In the genomic region with DNA sequence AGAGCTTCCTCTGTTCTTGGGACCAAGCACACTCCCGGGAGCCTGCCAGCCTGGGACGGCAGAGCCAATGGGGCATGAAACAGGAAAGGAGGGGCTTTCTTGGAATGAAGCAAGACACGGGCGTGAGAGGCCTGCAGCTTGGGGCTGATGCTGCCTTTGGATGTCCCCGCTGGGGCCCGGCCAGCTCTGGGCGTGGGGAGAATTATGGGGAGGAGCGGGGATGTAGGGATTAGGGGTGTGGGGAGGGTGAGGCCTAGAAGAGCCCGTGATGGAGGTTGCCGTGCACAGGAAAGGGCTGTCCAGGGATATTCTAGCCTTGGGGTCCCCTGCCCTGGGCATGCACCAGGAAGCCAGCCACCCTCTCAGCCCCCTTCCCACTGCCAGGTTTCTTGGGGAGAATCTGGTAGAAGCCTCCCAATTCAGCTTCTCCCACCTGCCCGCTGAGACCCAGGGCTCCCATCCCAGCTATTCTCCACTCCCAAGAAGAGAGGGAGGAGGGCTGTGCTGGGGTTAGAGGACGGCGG, we compare ENCODE assay signal across 10 cellular contexts. TPM values are rescaled to one million over a fixed set of nuclear protein-coding genes. Genes with fewer than 3 reads are reported as not detected.
DNase-seq lines count a peak whose midpoint lies in the region; ATAC-seq and TF ChIP-seq lines count a peak whose summit lies in the region.
"Had no signal": no experiment of that assay in that cellular context is flagged by ENCODE, and none has a peak within 500 bp of the region (broad histone marks: within the 10 kb centered on the region; RNA-seq: fewer than 3 reads in every experiment).

No MANE protein-coding gene starts in this region.

- no peaks in the 10 kb centered on the region for H3K79me2 ChIP-seq in HCT116 (ENCODE audit: insufficient read depth, low read length)

- H2AFZ ChIP-seq in HCT116 (ENCODE audit: low read depth, low read length, poor library complexity, severe bottlenecking): peak overlapping the region; percentile 79

- H3K27ac ChIP-seq in HCT116 (ENCODE audit: low read depth, low read length) (no peak overlapping the region), RWPE1 (peak overlapping the region; percentile 56), suprapubic skin (no peak overlapping the region)
- H3K27ac ChIP-seq: C4-2B had no signal

- H3K4me3 ChIP-seq in HCT116 (replicated peaks in 1 of 2; ENCODE audit: low read depth in 1 of 2, low read length in 2 of 2) (no peak overlapping the region), suprapubic skin (no peak overlapping the region)

- H3K27me3 ChIP-seq in HCT116 (ENCODE audit: insufficient read depth, low read length): no peaks in the 10 kb centered on the region
- H3K27me3 ChIP-seq in suprapubic skin: peaks cover 4% of the 10 kb centered on the region

- 67% methylated on average over 13 of the region's 13 CpGs for WGBS in suprapubic skin

- POLR2A ChIA-PET in HCT116 (lab: Charles Lee): interaction anchor here (0.8 to 1.6 kb wide), 2 partner anchors 60 to 153 kb away, joined by 3 to 4 read pairs; partner anchors contain the start of genes NGFR and SLC35B1
- POLR2A ChIA-PET in RWPE1 (lab: Yijun Ruan, JAX; ENCODE audit: low non-redundant PET): no interaction called here

- RAD21 ChIA-PET in HCT116 (lab: Charles Lee; ENCODE audit: low non-redundant PET in 1 of 2, low total read pairs in 2 of 2, uncharacterized antibody in 2 of 2, unreplicated experiment in 2 of 2): interaction anchor here (1.0 to 1.6 kb wide), 4 partner anchors 60 to 148 kb away, joined by 3 to 11 read pairs (median 5); partner anchors contain the start of genes NGFR (in 1 of the 2) and PHB1 (in 1 of the 2)

- no peak for TF ChIP-seq EP300 in suprapubic skin (IDR thresholded peaks at IDR 0.05)

- no peak overlapping the region for H3K9ac ChIP-seq in HCT116 (ENCODE audit: low read length)

- no peak for TF ChIP-seq RAD21 in HCT116 (IDR thresholded peaks at IDR 0.05; ENCODE audit: low read depth)

- BruUV-seq in HCT116 (replicated peaks; lab: Mats Ljungman, UMichigan): no TSS peak

- intact Hi-C loops in HCT116 (cut with micrococcal nuclease): loop anchor here (1.0 to 2.0 kb wide), 4 partner anchors 59 to 240 kb away; no protein-coding TSS in a partner anchor

- H3K36me3 ChIP-seq in HCT116 (ENCODE audit: control insufficient read depth in 1 of 2, insufficient read depth in 2 of 2, low read length in 2 of 2): no peaks in the 10 kb centered on the region
- H3K36me3 ChIP-seq in suprapubic skin: no peaks in the 10 kb centered on the region

- no peaks in the 10 kb centered on the region for H4K20me1 ChIP-seq in HCT116 (ENCODE audit: insufficient read depth)

- peaks cover 0 to 17% of the 10 kb centered on the region in 2 experiments; a peak in 1 of 4 replicates for H3K4me1 ChIP-seq in HCT116 (ENCODE audit: control insufficient read depth in 1 of 2, insufficient read depth in 2 of 2, low read length in 2 of 2)
- H3K4me1 ChIP-seq in suprapubic skin: peaks cover 25% of the 10 kb centered on the region

- no peak for TF ChIP-seq POLR2A in HCT116 (IDR thresholded peaks at IDR 0.05; ENCODE audit: borderline replicate concordance, extremely low read depth, insufficient read depth, insufficient read length)
- TF ChIP-seq POLR2A in suprapubic skin (IDR thresholded peaks at IDR 0.05): no peak

- TF ChIP-seq CTCF in HCT116 (IDR thresholded peaks at IDR 0.05 in 2 of 3, conservative IDR thresholded peaks at IDR 0.05 in 1 of 3; ENCODE audit: borderline replicate concordance in 1 of 3, insufficient read depth in 1 of 3, low read depth in 2 of 3, low read length in 2 of 3) (no peak), RWPE1 (conservative IDR thresholded peaks at IDR 0.05; ENCODE audit: low read depth) (no peak), suprapubic skin (IDR thresholded peaks at IDR 0.05) (no peak)

- no peak overlapping the region for H3K4me2 ChIP-seq in HCT116 (ENCODE audit: low read length)

- DNase-seq in HCT116 (ENCODE audit: low read depth, low spot score) (no peak), RWPE1 (ENCODE audit: low spot score) (no peak), left kidney (ENCODE audit: low read depth, low spot score) (peak; percentile 83), suprapubic skin (ENCODE audit: low spot score in 2 of 2) (peak; percentile 60 to 75), OCI-M1 (lab: John Stamatoyannopoulos, UW) (no peak), cerebellar cortex (ENCODE audit: low spot score) (no peak), NCI-H146 (lab: John Stamatoyannopoulos, UW) (no peak)
- DNase-seq: NCI-H1048 had no signal

- no peak for ATAC-seq in HCT116

- H3K9me3 ChIP-seq in HCT116 (ENCODE audit: control insufficient read depth in 1 of 2, insufficient read depth in 1 of 2, low read depth in 1 of 2, low read length in 2 of 2) (no peaks in the 10 kb centered on the region), suprapubic skin (no peaks in the 10 kb centered on the region)

- no peaks in the 10 kb centered on the region for H3K9me2 ChIP-seq in HCT116 (ENCODE audit: insufficient read depth)

- CTCF ChIA-PET in HCT116 (lab: Charles Lee): interaction anchor here (0.8 to 3.8 kb wide), 28 partner anchors 9 to 520 kb away, joined by 3 to 81 read pairs (median 7); partner anchors contain the start of genes NGFR, PHB1 and SLC35B1
- CTCF ChIA-PET in RWPE1 (lab: Yijun Ruan, JAX): interaction anchor here (0.6 to 4.8 kb wide), 23 partner anchors 10 to 392 kb away, joined by 3 to 90 read pairs (median 7); partner anchors contain the start of genes NGFR, PHB1 and SLC35B1

TF ChIP-seq in HCT116, 20 proteins besides CTCF, POLR2A, EP300 and RAD21:
- TF ChIP-seq SRF (IDR thresholded peaks at IDR 0.05; ENCODE audit: low read depth) (no peak), CEBPB (IDR thresholded peaks at IDR 0.05; ENCODE audit: low read depth) (no peak), REST (IDR thresholded peaks at IDR 0.05; ENCODE audit: low read depth) (no peak), TCF7L2 (IDR thresholded peaks at IDR 0.05; ENCODE audit: borderline replicate concordance, extremely low read depth, insufficient read depth, insufficient read length) (no peak), JUND (IDR thresholded peaks at IDR 0.05) (no peak), POLR2AphosphoS5 (IDR thresholded peaks at IDR 0.05; ENCODE audit: low read depth, low read length) (no peak), SIN3A (IDR thresholded peaks at IDR 0.05; ENCODE audit: low read depth) (no peak), MAX (IDR thresholded peaks at IDR 0.05) (no peak), SP1 (IDR thresholded peaks at IDR 0.05; ENCODE audit: low read depth) (no peak), EGR1 (IDR thresholded peaks at IDR 0.05; ENCODE audit: low read depth) (no peak), ELF1 (IDR thresholded peaks at IDR 0.05; ENCODE audit: borderline replicate concordance, low read depth) (no peak), EZH2 (IDR thresholded peaks at IDR 0.05) (no peak), ZFX (IDR thresholded peaks at IDR 0.05) (no peak), CBX3 (IDR thresholded peaks at IDR 0.05; ENCODE audit: low read depth) (no peak), EZH2phosphoT487 (IDR thresholded peaks at IDR 0.05; ENCODE audit: borderline replicate concordance) (no peak), YY1 (IDR thresholded peaks at IDR 0.05; ENCODE audit: extremely low read depth, insufficient replicate concordance, low read depth, low read length) (no peak)
- TF ChIP-seq, protein P1, sequence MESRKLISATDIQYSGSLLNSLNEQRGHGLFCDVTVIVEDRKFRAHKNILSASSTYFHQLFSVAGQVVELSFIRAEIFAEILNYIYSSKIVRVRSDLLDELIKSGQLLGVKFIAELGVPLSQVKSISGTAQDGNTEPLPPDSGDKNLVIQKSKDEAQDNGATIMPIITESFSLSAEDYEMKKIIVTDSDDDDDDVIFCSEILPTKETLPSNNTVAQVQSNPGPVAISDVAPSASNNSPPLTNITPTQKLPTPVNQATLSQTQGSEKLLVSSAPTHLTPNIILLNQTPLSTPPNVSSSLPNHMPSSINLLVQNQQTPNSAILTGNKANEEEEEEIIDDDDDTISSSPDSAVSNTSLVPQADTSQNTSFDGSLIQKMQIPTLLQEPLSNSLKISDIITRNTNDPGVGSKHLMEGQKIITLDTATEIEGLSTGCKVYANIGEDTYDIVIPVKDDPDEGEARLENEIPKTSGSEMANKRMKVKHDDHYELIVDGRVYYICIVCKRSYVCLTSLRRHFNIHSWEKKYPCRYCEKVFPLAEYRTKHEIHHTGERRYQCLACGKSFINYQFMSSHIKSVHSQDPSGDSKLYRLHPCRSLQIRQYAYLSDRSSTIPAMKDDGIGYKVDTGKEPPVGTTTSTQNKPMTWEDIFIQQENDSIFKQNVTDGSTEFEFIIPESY (IDR thresholded peaks at IDR 0.05; ENCODE audit: extremely low read depth, insufficient replicate concordance, low read length): no peak

RNA-seq across cellular contexts. Expression of gene NXPH3, which starts 20.1 kb away (rescaled TPM):
- total RNA-seq in HCT116 (2021; ENCODE audit: unreplicated experiment): 0.10 TPM
- polyA plus RNA-seq in HCT116 (2012): 0.02 and 0.13 TPM in 2 replicates
- total RNA-seq in suprapubic skin: 1 to 10 TPM; 1.3 to 5.0 (median 1.5) TPM
- total RNA-seq: naive thymus-derived CD8-positive, alpha-beta T cell had no signal
- polyA plus RNA-seq: naive thymus-derived CD8-positive, alpha-beta T cell had no signal

Comparison
In these comparisons a context has a peak if more than half of its experiments do, and no peak if none do; other contexts are left out.
1. DNase-seq: peak in left kidney (single experiment) and suprapubic skin (2 of 2); none in HCT116 (single experiment), RWPE1 (single experiment), OCI-M1 (single experiment), cerebellar cortex (single experiment) and NCI-H146 (single experiment).